ENCODE assay signal across 21 cellular contexts in the genomic region with DNA sequence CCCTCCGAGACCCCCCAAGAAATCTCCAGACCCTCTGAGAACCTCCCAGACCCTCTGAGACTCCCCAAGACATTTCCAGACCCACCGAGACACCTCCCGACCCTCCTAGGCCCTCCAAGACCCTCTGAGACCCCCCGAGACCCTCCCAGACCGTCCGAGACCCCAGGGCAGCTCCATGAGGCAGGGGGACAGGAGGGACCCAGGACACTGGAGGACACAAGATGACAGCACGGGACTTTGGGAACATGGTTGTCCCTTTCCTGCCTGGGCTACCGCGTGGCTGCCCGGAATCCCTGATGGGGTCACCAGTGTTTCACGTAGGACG. TPM values are rescaled to one million over a fixed set of nuclear protein-coding genes. Genes with fewer than 3 reads are reported as not detected.
DNase-seq lines count a peak whose midpoint lies in the region; ATAC-seq and TF ChIP-seq lines count a peak whose summit lies in the region.
"Had no signal": no experiment of that assay in that cellular context is flagged by ENCODE, and none has a peak within 500 bp of the region (broad histone marks: within the 10 kb centered on the region; RNA-seq: fewer than 3 reads in every experiment).

No MANE protein-coding gene starts in this region.

- H4K91ac ChIP-seq in neuronal stem cell (ENCODE audit: low read depth, low read length, poor library complexity) = no peak overlapping the region

- no peak overlapping the region for H3K18ac ChIP-seq in neuronal stem cell (ENCODE audit: low read length)

- 88 to 96% (median 94%) methylated on average over 12 of the region's 12 CpGs for WGBS in adipose tissue, 3 donors
- no CpG with 5 or more reads among the region's 12 CpGs for WGBS in neuronal stem cell (ENCODE audit: extremely low coverage in 2 of 2, insufficient read length in 2 of 2, insufficient replicate concordance in 1 of 2), 2 donors

- H2BK12ac ChIP-seq in neuronal stem cell (ENCODE audit: low read length) = no peak overlapping the region

- no peak overlapping the region for H3K4me2 ChIP-seq in neuronal stem cell (ENCODE audit: insufficient read depth, low read length, poor library complexity, severe bottlenecking)
- H3K4me2 ChIP-seq: neural progenitor cell had no signal

- CTCF ChIA-PET in HEK293T (lab: Yijun Ruan, JAX) = no interaction called here

- H2AFZ ChIP-seq in neuronal stem cell (ENCODE audit: low read length) = no peak overlapping the region
- H2AFZ ChIP-seq: neural progenitor cell had no signal

- H3K27ac ChIP-seq in adipose tissue (ENCODE audit: low read depth, low read length) = peak overlapping the region; percentile 32
- H3K27ac ChIP-seq in neuronal stem cell (replicated peaks; ENCODE audit: low read length) = no peak overlapping the region
- H3K27ac ChIP-seq in upper lobe of right lung = no peak overlapping the region
- H3K27ac ChIP-seq: neural progenitor cell, vagina, VCaP had no signal

- H2BK15ac ChIP-seq in neuronal stem cell (ENCODE audit: low read length) = no peak overlapping the region

- intact Hi-C loops in Right ventricle myocardium superior (cut with DNase I) = no loop called here
- intact Hi-C loops in Right ventricle myocardium inferior (cut with DNase I) = no loop called here
- intact Hi-C loops in upper lobe of right lung (cut with DNase I) = no loop called here

- no peak overlapping the region for H3K4ac ChIP-seq in neuronal stem cell (ENCODE audit: low read length)

- H2AK5ac ChIP-seq in neuronal stem cell (ENCODE audit: low read depth, low read length) = no peak overlapping the region

- H3K27me3 ChIP-seq in neuronal stem cell (ENCODE audit: control insufficient read depth in 3 of 3, insufficient read depth in 3 of 3, low read depth in 1 of 3, low read length in 3 of 3) (peaks cover 0 to 2% (median 0%) of the 10 kb centered on the region in 3 experiments), upper lobe of right lung (no peaks in the 10 kb centered on the region)
- H3K27me3 ChIP-seq: neural progenitor cell, vagina had no signal

- H3K79me1 ChIP-seq in neuronal stem cell (ENCODE audit: low read depth, low read length) = peaks cover 50% of the 10 kb centered on the region

- TF ChIP-seq CTCF in upper lobe of right lung (IDR thresholded peaks at IDR 0.05) = no peak
- TF ChIP-seq CTCF in foreskin fibroblast (IDR thresholded peaks at IDR 0.05; ENCODE audit: low read depth, low read length) = no peak

- H2BK5ac ChIP-seq in neuronal stem cell (ENCODE audit: low read length) = no peak overlapping the region

- peaks cover 57 to 93% of the 10 kb centered on the region in 2 donors for H3K36me3 ChIP-seq in neuronal stem cell (replicated peaks in 1 of 2; ENCODE audit: control insufficient read depth in 2 of 2, insufficient read depth in 2 of 2, low read length in 2 of 2)
- H3K36me3 ChIP-seq in upper lobe of right lung = peaks cover 55% of the 10 kb centered on the region
- H3K36me3 ChIP-seq: neural progenitor cell had no signal

- no peak for ATAC-seq in Right ventricle myocardium superior (ENCODE audit: poor library complexity)
- ATAC-seq in Right ventricle myocardium inferior = no peak
- ATAC-seq in upper lobe of right lung = no peak
- ATAC-seq: left colon had no signal

- no peak overlapping the region for H3K9ac ChIP-seq in neuronal stem cell (ENCODE audit: low read depth, low read length, poor library complexity)
- H3K9ac ChIP-seq: neural progenitor cell had no signal

- no peak overlapping the region for H4K8ac ChIP-seq in neuronal stem cell (ENCODE audit: low read depth, low read length)

- H3K14ac ChIP-seq in neuronal stem cell (ENCODE audit: low read length) = no peak overlapping the region

- H3K23ac ChIP-seq in neuronal stem cell (ENCODE audit: low read depth, low read length, poor library complexity) = peak overlapping the region; percentile 17

- H3K4me3 ChIP-seq in neuronal stem cell (ENCODE audit: low read length in 2 of 2) (no peak overlapping the region), upper lobe of right lung (no peak overlapping the region), foreskin fibroblast (ENCODE audit: low read depth in 1 of 2, low read length in 2 of 2) (no peak overlapping the region)
- H3K4me3 ChIP-seq: neural progenitor cell, vagina had no signal

- H3K9me3 ChIP-seq in neuronal stem cell (replicated peaks in 1 of 2; ENCODE audit: control insufficient read depth in 2 of 2, insufficient read depth in 1 of 2, low read depth in 1 of 2, low read length in 2 of 2) = no peaks in the 10 kb centered on the region
- no peaks in the 10 kb centered on the region for H3K9me3 ChIP-seq in upper lobe of right lung
- H3K9me3 ChIP-seq: vagina had no signal

- DNase-seq in Right ventricle myocardium superior (peak; percentile 30), Right ventricle myocardium inferior (ENCODE audit: missing footprints) (no peak), neuronal stem cell (ENCODE audit: low spot score) (no peak), upper lobe of right lung (peak; percentile 36), DMS79 (lab: John Stamatoyannopoulos, UW) (no peak), HEK293T (ENCODE audit: extremely low spot score) (no peak), foreskin fibroblast (no peak)
- DNase-seq: ACHN; activated CD4-positive, alpha-beta T cell treated with anti-CD3 and anti-CD28 coated beads, Interleukin-2, amount 50 U/mL, for 4 hours; activated T-cell treated with anti-CD3 and anti-CD28 coated beads for 4 hours; CD4-positive, CD25-positive, alpha-beta regulatory T cell; DMS53; KG1; NCI-H2171 treated with DMSO at 0.1 percent for 48 hours; NCI-H69; substantia nigra had no signal

- POLR2A ChIA-PET in HEK293T (lab: Yijun Ruan, JAX) = no interaction called here

- no peak overlapping the region for H2BK120ac ChIP-seq in neuronal stem cell (ENCODE audit: low read depth, low read length)

- peaks cover 0 to 6% of the 10 kb centered on the region in 2 donors for H3K4me1 ChIP-seq in neuronal stem cell (ENCODE audit: control insufficient read depth in 2 of 2, insufficient read depth in 1 of 2, low read depth in 1 of 2, low read length in 2 of 2)
- H3K4me1 ChIP-seq in upper lobe of right lung = peaks cover 23% of the 10 kb centered on the region
- H3K4me1 ChIP-seq: neural progenitor cell had no signal

TF ChIP-seq in HEK293T, 16 proteins besides CTCF, POLR2A, EP300 and RAD21:
- TF ChIP-seq FOXK2 (IDR thresholded peaks at IDR 0.05) (no peak), ARNT (IDR thresholded peaks at IDR 0.05) (no peak)

RNA-seq across cellular contexts. Expression of a gene that starts 10.3 kb away (rescaled TPM):
- total RNA-seq in Right ventricle myocardium superior = 133 TPM
- 121 TPM for total RNA-seq in Right ventricle myocardium inferior
- 100 to 1,000 TPM; 102 to 144 (median 109) TPM for polyA plus RNA-seq in adipose tissue
- polyA plus RNA-seq in neuronal stem cell (2013, experiment 1 of 2) = 151 TPM
- 149 TPM for polyA plus RNA-seq in neuronal stem cell (2013, experiment 2 of 2)
- 169 TPM for total RNA-seq in upper lobe of right lung

RNA-seq across cellular contexts. Expression of a gene that starts 51.1 kb away (rescaled TPM):
- 50.3 TPM for total RNA-seq in Right ventricle myocardium superior
- 50.4 TPM for total RNA-seq in Right ventricle myocardium inferior
- polyA plus RNA-seq in adipose tissue = 10 to 100 TPM; 38.1 to 43.9 (median 43.6) TPM
- 38.4 TPM for polyA plus RNA-seq in neuronal stem cell (2013, experiment 1 of 2)
- polyA plus RNA-seq in neuronal stem cell (2013, experiment 2 of 2) = 37.0 TPM
- total RNA-seq in upper lobe of right lung = 63.2 TPM

Comparison
In these comparisons a context has a peak if more than half of its experiments do, and no peak if none do; other contexts are left out.
1. DNase-seq: peak in Right ventricle myocardium superior (single experiment) and upper lobe of right lung (single experiment); none in Right ventricle myocardium inferior (single experiment), neuronal stem cell (single experiment), DMS79 (single experiment), HEK293T (single experiment) and foreskin fibroblast (0 of 2).